Comparison of ENCODE assay signal across 8 cellular contexts in genomic region chr2:206085742-206086445, GRCh38. TPM values are rescaled to one million over a fixed set of nuclear protein-coding genes. Genes with fewer than 3 reads are reported as not detected.
DNase-seq lines count a peak whose midpoint lies in the region; ATAC-seq, FAIRE-seq and TF ChIP-seq lines count a peak whose summit lies in the region.

TSS of gene INO80D (minus strand) at chr2:206086174. CDS start at chr2:206063016, 23,158 bp downstream.

- peak within 1 kb of the TSS; percentile 99 for H3K27ac Mint-ChIP-seq in WTC11

- H3K27me3 Mint-ChIP-seq in WTC11 (ENCODE audit: low read depth): no peaks in the 10 kb centered on the region; the same call in 1 of the 2 replicates

- peaks cover 25% of the 10 kb centered on the region for H3K36me3 Mint-ChIP-seq in WTC11

- peak within 1 kb of the TSS; percentile 97 for H3K4me2 ChIP-seq in keratinocyte (ENCODE audit: control insufficient read depth, extremely low read depth, insufficient read depth, low read depth, low read length)

- peak; percentile 81 for FAIRE-seq in keratinocyte (lab: Jason Lieb, UNC)

- H3K9me3 Mint-ChIP-seq in WTC11: no peaks in the 10 kb centered on the region

- H3K4me1 Mint-ChIP-seq in WTC11: peaks cover 26% of the 10 kb centered on the region

- H3K9me3 ChIP-seq in keratinocyte (ENCODE audit: control insufficient read depth, low read depth, low read length): no peaks in the 10 kb centered on the region

- peak within 1 kb of the TSS; percentile 98 for H3K4me3 Mint-ChIP-seq in WTC11

- H3K9me1 ChIP-seq in keratinocyte (ENCODE audit: control insufficient read depth, extremely low read depth, insufficient read depth, low read length): no peaks in the 10 kb centered on the region

- H3K4me1 ChIP-seq in keratinocyte (ENCODE audit: control insufficient read depth, extremely low read depth, insufficient read depth, low read length): peaks cover 10% of the 10 kb centered on the region

- POLR2A ChIA-PET in AG04449 (lab: Yijun Ruan, JAX): interaction anchor here (1.3 kb wide), 1 partner anchor 10 kb away, joined by 4 read pairs; no protein-coding TSS in a partner anchor
- POLR2A ChIA-PET in WTC11 (lab: Charles Lee): interaction anchor here (0.7 kb wide), 1 partner anchor 73 kb away, joined by 3 read pairs; the partner anchor contains the start of genes EEF1B2 and NDUFS1

- TF ChIP-seq CTCF in AG04449 (IDR thresholded peaks at IDR 0.05; ENCODE audit: insufficient read depth, low read length, missing control alignments) (peak; percentile 68), WTC11 (IDR thresholded peaks at IDR 0.05) (no peak), keratinocyte (optimal IDR thresholded peaks at IDR 0.05 in 1 of 3, IDR thresholded peaks at IDR 0.05 in 1 of 3, conservative IDR thresholded peaks at IDR 0.05 in 1 of 3; ENCODE audit: extremely low read depth in 1 of 3, insufficient read depth in 2 of 3, low read length in 3 of 3) (peak; percentile 53 to 69 (median 63))

- DNase-seq in AG04449 (ENCODE audit: low read depth, low spot score): no peak
- peak; percentile 63 for DNase-seq in NCI-H2196 (lab: John Stamatoyannopoulos, UW; ENCODE audit: unreplicated experiment)
- DNase-seq in WTC11 (ENCODE audit: low spot score): peak; percentile 65
- DNase-seq in caudate nucleus (lab: John Stamatoyannopoulos, UW): peak in 59 of 61 donors; percentile 19 to 91 (median 71)
- peak; percentile 28 for DNase-seq in keratinocyte (ENCODE audit: low read depth, low spot score)
- DNase-seq in stimulated activated CD4-positive, alpha-beta T cell treated with anti-CD3 and anti-CD28 coated beads, Interleukin-15, amount 100 ng/mL, for 1 hour (ENCODE audit: low read depth in 1 of 2, low spot score in 1 of 2): peak; percentile 56 to 61

- H4K20me1 ChIP-seq in keratinocyte (ENCODE audit: control insufficient read depth, extremely low read depth, insufficient read depth, low read length): no peaks in the 10 kb centered on the region

- peak within 1 kb of the TSS; percentile 98 for H3K9ac ChIP-seq in keratinocyte (ENCODE audit: control insufficient read depth, extremely low read depth, insufficient read depth, low read length)

- peaks cover 52% of the 10 kb centered on the region for H3K79me2 ChIP-seq in keratinocyte (ENCODE audit: control insufficient read depth, insufficient read depth, low read length)

- peak; percentile 87 for ATAC-seq in GM18861 (IDR thresholded peaks at IDR 0.05; ENCODE audit: unreplicated experiment)
- peak; percentile 79 for ATAC-seq in HG03097 (IDR thresholded peaks at IDR 0.05; ENCODE audit: low FRiP score, unreplicated experiment)
- ATAC-seq in WTC11: peak; percentile 74

- H3K27ac ChIP-seq in caudate nucleus (ENCODE audit: low read depth, low read length) (peak within 1 kb of the TSS; percentile 99), keratinocyte (ENCODE audit: control insufficient read depth, insufficient read depth, low read length) (peak within 1 kb of the TSS; percentile 96)

- peak within 1 kb of the TSS; percentile 88 for H2AFZ ChIP-seq in keratinocyte (ENCODE audit: control insufficient read depth, low read length)

- no peaks in the 10 kb centered on the region for H3K36me3 ChIP-seq in keratinocyte (ENCODE audit: control insufficient read depth in 2 of 2, extremely low read depth in 1 of 2, insufficient read depth in 2 of 2, low read length in 2 of 2)

- CTCF ChIA-PET in AG04449 (lab: Yijun Ruan, JAX) (interaction anchor here (0.8 to 1.7 kb wide), 6 partner anchors 10 to 75 kb away, joined by 3 to 6 read pairs (median 3); no protein-coding TSS in a partner anchor), WTC11 (lab: Charles Lee) (interaction anchor here (0.6 to 1.7 kb wide), 6 partner anchors 12 to 98 kb away, joined by 3 to 8 read pairs (median 4); no protein-coding TSS in a partner anchor)

- H3K27me3 ChIP-seq in keratinocyte (ENCODE audit: control insufficient read depth, extremely low read depth, insufficient read depth, low read length): no peaks in the 10 kb centered on the region

- H3K4me3 ChIP-seq in AG04449 (ENCODE audit: low read depth, low read length) (peak within 1 kb of the TSS; percentile 72), keratinocyte (ENCODE audit: control insufficient read depth in 2 of 3, extremely low read depth in 1 of 3, insufficient read depth in 2 of 3, low read depth in 1 of 3, low read length in 3 of 3) (peak within 1 kb of the TSS; percentile 53 to 97 (median 92))

- dilution Hi-C loops in keratinocyte (cut with MboI; ENCODE audit: extremely low pct_ligation_motif_present, low sequenced_read_pairs): no loop called here

TF ChIP-seq in WTC11, 78 proteins besides CTCF, POLR2A, EP300 and RAD21 (continues in another document):
- TF ChIP-seq ETV6 (CRISPR knock-in tag; IDR thresholded peaks at IDR 0.05) (0 out of 2 replicates have a peak, but pooled peaks have one; percentile 30), NFE2L1 (CRISPR knock-in tag; IDR thresholded peaks at IDR 0.05) (no peak), ZNF671 (CRISPR knock-in tag; IDR thresholded peaks at IDR 0.05) (no peak), ZNF532 (CRISPR knock-in tag; IDR thresholded peaks at IDR 0.05; ENCODE audit: borderline replicate concordance) (no peak), FOXP1 (CRISPR knock-in tag; IDR thresholded peaks at IDR 0.05; ENCODE audit: borderline replicate concordance) (no peak), CDX4 (CRISPR knock-in tag; IDR thresholded peaks at IDR 0.05; ENCODE audit: borderline replicate concordance) (no peak), PRRX2 (CRISPR knock-in tag; IDR thresholded peaks at IDR 0.05) (no peak), GTF2I (CRISPR knock-in tag; conservative IDR thresholded peaks at IDR 0.05) (no peak), CBFB (CRISPR knock-in tag; IDR thresholded peaks at IDR 0.05; ENCODE audit: low read depth) (peak; percentile 33; the same call in 1 of the 2 replicates), ZNF232 (CRISPR knock-in tag; IDR thresholded peaks at IDR 0.05) (no peak), USF1 (CRISPR knock-in tag; IDR thresholded peaks at IDR 0.05) (peak; percentile 35; the same call in 1 of the 2 replicates), TEAD1 (CRISPR knock-in tag; IDR thresholded peaks at IDR 0.05) (no peak), TEAD4 (CRISPR knock-in tag; IDR thresholded peaks at IDR 0.05) (no peak)

RNA-seq across cellular contexts. Expression of gene INO80D, which starts in this region (rescaled TPM):
- 30.9 to 34.1 TPM (median 33.2 TPM) in 3 replicates for total RNA-seq in WTC11 (2021)
- 4.1 to 6.4 TPM (median 4.6 TPM) in 3 replicates for polyA plus RNA-seq in keratinocyte
- 4.0 TPM for polyA plus RNA-seq in keratinocyte (2011; ENCODE audit: low read depth)
- 1.8 and 2.3 TPM in 2 replicates for polyA plus RNA-seq in keratinocyte (2011; cell fraction: cytosol; rRNA removed)
- 10.5 and 11.5 TPM in 2 replicates for polyA plus RNA-seq in keratinocyte (2011; cell fraction: nucleus; rRNA removed)
- polyA plus RNA-seq in keratinocyte (2012; ENCODE audit: low replicate concordance): 2.4 and 4.1 TPM in 2 replicates
- polyA minus RNA-seq in keratinocyte: 23.7 to 37.6 TPM (median 36.7 TPM) in 3 replicates
- 10.4 TPM for polyA minus RNA-seq in keratinocyte (2011; cell fraction: cytosol; rRNA and poly(A)+ RNA removed)
- polyA minus RNA-seq in keratinocyte (2011; cell fraction: nucleus; rRNA and poly(A)+ RNA removed): 23.0 and 38.2 TPM in 2 replicates
